Comparison of ENCODE assay signal across 8 cellular contexts in the genomic region with DNA sequence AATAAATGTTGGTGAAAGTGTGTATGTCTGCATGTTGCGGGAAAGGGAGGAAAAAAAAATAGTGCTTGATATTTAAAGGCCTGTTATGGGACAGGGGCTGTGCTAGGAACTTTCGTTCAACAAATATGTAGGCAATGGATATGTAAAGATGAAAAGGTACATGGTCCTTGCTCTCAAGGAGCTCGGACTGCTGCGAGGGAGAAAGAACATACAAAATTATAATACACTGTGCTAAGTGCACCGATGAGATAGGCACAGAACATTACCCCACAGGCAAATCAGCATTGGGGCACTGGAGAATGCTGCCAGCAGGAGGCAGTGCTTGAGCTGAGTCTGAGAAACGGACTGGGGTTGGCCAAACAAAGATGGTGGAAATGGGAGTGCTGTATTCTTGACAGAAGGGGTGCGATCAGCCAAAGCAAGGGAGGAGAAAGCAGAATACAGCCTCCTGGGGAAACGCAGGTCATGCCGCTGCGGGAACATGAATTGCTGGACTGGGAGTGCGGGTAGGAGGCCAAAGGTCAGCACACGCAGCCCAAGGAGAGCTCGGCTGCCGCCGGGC. TPM values are rescaled to one million over a fixed set of nuclear protein-coding genes. Genes with fewer than 3 reads are reported as not detected.
DNase-seq lines count a peak whose midpoint lies in the region; ATAC-seq and TF ChIP-seq lines count a peak whose summit lies in the region.

No MANE protein-coding gene starts in this region.

- ATAC-seq in GM21390 (IDR thresholded peaks at IDR 0.05; ENCODE audit: unreplicated experiment) = peak; percentile 62
- peak; percentile 74 for ATAC-seq in Panc1
- ATAC-seq in stimulated activated naive CD8-positive, alpha-beta T cell treated with anti-CD3 and anti-CD28 coated beads, Interleukin-15, Interleukin-2, amounts not matched to agents 100 U/mL and 50 U/mL, for 24 hours = peak; percentile 72

- DNase-seq in D341Med (ENCODE audit: low spot score) (peak; percentile 83), HUDEP-2 (lab: John Stamatoyannopoulos, UW; ENCODE audit: unreplicated experiment in 76 of 76) (peak in 73 of 76 experiments; percentile 8 to 89 (median 72)), Panc1 (ENCODE audit: low read depth, low spot score) (peak; percentile 71), fibroblast of the aortic adventitia (ENCODE audit: low read depth) (peak; percentile 81)
- DNase-seq in activated T-helper 1 cell treated with anti-CD3 and anti-CD28 coated beads, Interleukin-12 subunit alpha, Interleukin-12 subunit beta, Interleukin-2, Interleukin-4 antibody, amounts not matched to agents 30 ng/mL and 10 ng/mL and 1 ng/mL, durations not matched to agents 14 hours and 24 hours and 36 hours (ENCODE audit: low spot score) = peak; percentile 76
- DNase-seq in stimulated activated naive CD8-positive, alpha-beta T cell treated with anti-CD3 and anti-CD28 coated beads, Interleukin-15, Interleukin-2, amounts not matched to agents 100 U/mL and 50 U/mL, for 24 hours = peak; percentile 84

- peaks cover 15% of the 10 kb centered on the region for H3K4me1 ChIP-seq in Panc1 (ENCODE audit: control insufficient read depth, insufficient read depth, low read length)

- H3K36me3 Mint-ChIP-seq in activated T-helper 1 cell treated with anti-CD3 and anti-CD28 coated beads, Interleukin-12 subunit alpha, Interleukin-12 subunit beta, Interleukin-2, Interleukin-4 antibody, amounts not matched to agents 30 ng/mL and 10 ng/mL and 1 ng/mL, durations not matched to agents 14 hours and 24 hours and 36 hours (ENCODE audit: low read depth) = peaks cover 31% of the 10 kb centered on the region
- peaks cover 44% of the 10 kb centered on the region for H3K36me3 Mint-ChIP-seq in nephron (ENCODE audit: low read depth)

- H3K4me3 Mint-ChIP-seq in activated T-helper 1 cell treated with anti-CD3 and anti-CD28 coated beads, Interleukin-12 subunit alpha, Interleukin-12 subunit beta, Interleukin-2, Interleukin-4 antibody, amounts not matched to agents 30 ng/mL and 10 ng/mL and 1 ng/mL, durations not matched to agents 14 hours and 24 hours and 36 hours = peak overlapping the region; percentile 99
- H3K4me3 Mint-ChIP-seq in nephron = peak overlapping the region; percentile 97 to 100 (median 98)

- TF ChIP-seq CTCF in Panc1 (IDR thresholded peaks at IDR 0.05) = peak; percentile 63
- peak; percentile 94 for TF ChIP-seq CTCF in fibroblast of the aortic adventitia (IDR thresholded peaks at IDR 0.05; ENCODE audit: insufficient read depth, low read length)
- TF ChIP-seq CTCF in nephron (IDR thresholded peaks at IDR 0.05; ENCODE audit: unreplicated experiment in 3 of 3) = peak; percentile 72 to 80 (median 77)

- H3K4me3 ChIP-seq in Panc1 (ENCODE audit: low read depth in 2 of 2, low read length in 2 of 2) (peak overlapping the region; percentile 86 to 92), fibroblast of the aortic adventitia (ENCODE audit: low read depth, low read length) (peak overlapping the region; percentile 100)

- peak overlapping the region; percentile 98 for H3K27ac Mint-ChIP-seq in activated T-helper 1 cell treated with anti-CD3 and anti-CD28 coated beads, Interleukin-12 subunit alpha, Interleukin-12 subunit beta, Interleukin-2, Interleukin-4 antibody, amounts not matched to agents 30 ng/mL and 10 ng/mL and 1 ng/mL, durations not matched to agents 14 hours and 24 hours and 36 hours
- H3K27ac Mint-ChIP-seq in nephron = peak overlapping the region; percentile 88 to 97 (median 95)

- POLR2A ChIA-PET in Panc1 (lab: Charles Lee) = interaction anchor here (0.6 kb wide), 1 partner anchor 199 kb away, joined by 3 read pairs; no protein-coding TSS in a partner anchor

- peaks cover 10% of the 10 kb centered on the region for H3K36me3 ChIP-seq in Panc1 (ENCODE audit: control insufficient read depth, insufficient read depth, low read length)

- intact Hi-C loops in Panc1 (cut with micrococcal nuclease; ENCODE audit: unreplicated experiment) = no loop called here
- intact Hi-C loops in activated T-helper 1 cell treated with anti-CD3 and anti-CD28 coated beads, Interleukin-12 subunit alpha, Interleukin-12 subunit beta, Interleukin-2, Interleukin-4 antibody, amounts not matched to agents 30 ng/mL and 10 ng/mL and 1 ng/mL, durations not matched to agents 14 hours and 24 hours and 36 hours (cut with micrococcal nuclease) = loop anchor here (1.0 to 2.0 kb wide), 8 partner anchors 24 to 549 kb away; partner anchors contain the start of genes BTBD1, RAMAC and TM6SF1

- H3K27me3 Mint-ChIP-seq in activated T-helper 1 cell treated with anti-CD3 and anti-CD28 coated beads, Interleukin-12 subunit alpha, Interleukin-12 subunit beta, Interleukin-2, Interleukin-4 antibody, amounts not matched to agents 30 ng/mL and 10 ng/mL and 1 ng/mL, durations not matched to agents 14 hours and 24 hours and 36 hours (ENCODE audit: insufficient read depth) = no peaks in the 10 kb centered on the region
- H3K27me3 Mint-ChIP-seq in nephron (ENCODE audit: low read depth) = no peaks in the 10 kb centered on the region

- CTCF ChIA-PET in Panc1 (lab: Charles Lee) = interaction anchor here (0.6 to 0.8 kb wide), 2 partner anchors 12 to 25 kb away, joined by 3 to 5 read pairs; no protein-coding TSS in a partner anchor

- no peaks in the 10 kb centered on the region for H3K9me3 Mint-ChIP-seq in activated T-helper 1 cell treated with anti-CD3 and anti-CD28 coated beads, Interleukin-12 subunit alpha, Interleukin-12 subunit beta, Interleukin-2, Interleukin-4 antibody, amounts not matched to agents 30 ng/mL and 10 ng/mL and 1 ng/mL, durations not matched to agents 14 hours and 24 hours and 36 hours
- H3K9me3 Mint-ChIP-seq in nephron = no peaks in the 10 kb centered on the region

- in situ Hi-C loops in Panc1 (cut with HindIII; ENCODE audit: low pct_unique_long_range_greater_than_20kb, low sequenced_read_pairs) = no loop called here

- H3K27ac ChIP-seq in Panc1 (ENCODE audit: low read length) = peak overlapping the region; percentile 93

- H3K4me1 Mint-ChIP-seq in activated T-helper 1 cell treated with anti-CD3 and anti-CD28 coated beads, Interleukin-12 subunit alpha, Interleukin-12 subunit beta, Interleukin-2, Interleukin-4 antibody, amounts not matched to agents 30 ng/mL and 10 ng/mL and 1 ng/mL, durations not matched to agents 14 hours and 24 hours and 36 hours (ENCODE audit: low read depth) = peaks cover 50% of the 10 kb centered on the region
- peaks cover 39% of the 10 kb centered on the region for H3K4me1 Mint-ChIP-seq in nephron

- H3K9me3 ChIP-seq in Panc1 (ENCODE audit: control insufficient read depth, insufficient read depth, low read depth, low read length) = peaks cover 4% of the 10 kb centered on the region; the same call in 1 of the 2 replicates

- BruUV-seq in Panc1 (replicated peaks; lab: Mats Ljungman, UMichigan) = no TSS peak

- no peaks in the 10 kb centered on the region for H3K27me3 ChIP-seq in Panc1 (ENCODE audit: control insufficient read depth, insufficient read depth, low read length)

RNA-seq across cellular contexts. Expression of gene C15orf40, which starts 0.6 kb away (rescaled TPM):
- total RNA-seq in Panc1 (2021; ENCODE audit: unreplicated experiment) = 21.1 TPM
- 25.6 TPM for polyA plus RNA-seq in Panc1 (2012; ENCODE audit: insufficient read length)
- total RNA-seq in activated T-helper 1 cell treated with anti-CD3 and anti-CD28 coated beads, Interleukin-12 subunit alpha, Interleukin-12 subunit beta, Interleukin-2, Interleukin-4 antibody, amounts not matched to agents 30 ng/mL and 10 ng/mL and 1 ng/mL, durations not matched to agents 14 hours and 24 hours and 36 hours = 24.2 and 29.0 TPM in 2 replicates
- 15.8 and 22.5 TPM in 2 replicates for total RNA-seq in fibroblast of the aortic adventitia (ENCODE audit: low replicate concordance)

RNA-seq across cellular contexts. Expression of gene RAMAC, which starts 24.8 kb away (rescaled TPM):
- 32.0 TPM for total RNA-seq in Panc1 (2021; ENCODE audit: unreplicated experiment)
- polyA plus RNA-seq in Panc1 (2012; ENCODE audit: insufficient read length) = 24.0 TPM
- 26.1 and 27.3 TPM in 2 replicates for total RNA-seq in activated T-helper 1 cell treated with anti-CD3 and anti-CD28 coated beads, Interleukin-12 subunit alpha, Interleukin-12 subunit beta, Interleukin-2, Interleukin-4 antibody, amounts not matched to agents 30 ng/mL and 10 ng/mL and 1 ng/mL, durations not matched to agents 14 hours and 24 hours and 36 hours
- total RNA-seq in fibroblast of the aortic adventitia (ENCODE audit: low replicate concordance) = 31.7 and 32.6 TPM in 2 replicates

RNA-seq across cellular contexts. Expression of gene BTBD1, which starts 56.3 kb away (rescaled TPM):
- 88.4 TPM for total RNA-seq in Panc1 (2021; ENCODE audit: unreplicated experiment)
- polyA plus RNA-seq in Panc1 (2012; ENCODE audit: insufficient read length) = 42.3 TPM
- total RNA-seq in activated T-helper 1 cell treated with anti-CD3 and anti-CD28 coated beads, Interleukin-12 subunit alpha, Interleukin-12 subunit beta, Interleukin-2, Interleukin-4 antibody, amounts not matched to agents 30 ng/mL and 10 ng/mL and 1 ng/mL, durations not matched to agents 14 hours and 24 hours and 36 hours = 61.7 and 61.8 TPM in 2 replicates
- total RNA-seq in fibroblast of the aortic adventitia (ENCODE audit: low replicate concordance) = 69.0 and 102 TPM in 2 replicates

RNA-seq across cellular contexts. Expression of gene HOMER2, which starts 58.3 kb away (rescaled TPM):
- total RNA-seq in Panc1 (2021; ENCODE audit: unreplicated experiment) (35.9 TPM), fibroblast of the aortic adventitia (ENCODE audit: low replicate concordance) (1.5 and 5.4 TPM in 2 replicates)
- 39.5 TPM for polyA plus RNA-seq in Panc1 (2012; ENCODE audit: insufficient read length)
- 19.3 and 21.3 TPM in 2 replicates for total RNA-seq in activated T-helper 1 cell treated with anti-CD3 and anti-CD28 coated beads, Interleukin-12 subunit alpha, Interleukin-12 subunit beta, Interleukin-2, Interleukin-4 antibody, amounts not matched to agents 30 ng/mL and 10 ng/mL and 1 ng/mL, durations not matched to agents 14 hours and 24 hours and 36 hours

Comparison
In these comparisons a context has a peak if more than half of its experiments do, and no peak if none do; other contexts are left out.
1. Peak in every context shown above with its lines: DNase-seq, ATAC-seq, H3K4me3 ChIP-seq and H3K27ac ChIP-seq.